ENCODE assay signal across 1 cellular context in the genomic region with DNA sequence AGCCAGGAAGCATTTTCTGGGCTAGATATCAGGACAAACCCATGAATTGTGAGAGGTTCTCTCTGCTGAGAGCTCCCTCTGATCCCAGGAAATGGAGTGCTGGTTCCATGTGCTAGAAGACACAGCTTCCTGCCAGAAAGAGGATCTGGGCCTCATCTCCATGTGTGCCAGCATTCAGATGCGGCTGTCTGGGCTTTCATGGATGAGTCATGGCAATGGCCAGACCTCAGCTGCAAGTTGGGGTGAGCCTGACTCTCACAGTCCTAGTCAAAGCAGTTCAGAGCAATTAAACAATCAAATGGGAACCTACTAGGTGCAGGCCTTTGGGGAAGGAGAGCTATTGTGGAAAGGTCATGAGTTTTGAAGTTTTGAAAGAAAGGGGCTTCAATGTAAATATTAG.
TF ChIP-seq lines count a peak whose summit lies in the region.

No MANE protein-coding gene starts in this region.

TF ChIP-seq in IMR-90, 13 proteins besides CTCF, POLR2A, EP300 and RAD21 (continued from another document):
- TF ChIP-seq USF2 (IDR thresholded peaks at IDR 0.05; ENCODE audit: low read depth, low read length) (no peak), SMC3 (IDR thresholded peaks at IDR 0.05; ENCODE audit: low read depth, low read length) (no peak), MAZ (IDR thresholded peaks at IDR 0.05; ENCODE audit: borderline replicate concordance, low read depth, low read length) (no peak), CEBPB (IDR thresholded peaks at IDR 0.05; ENCODE audit: low read depth, low read length) (no peak), MAFK (IDR thresholded peaks at IDR 0.05; ENCODE audit: low read depth, low read length) (no peak), RCOR1 (IDR thresholded peaks at IDR 0.05; ENCODE audit: insufficient replicate concordance, low read length) (no peak), MXI1 (IDR thresholded peaks at IDR 0.05; ENCODE audit: borderline replicate concordance, low read depth, low read length) (peak; percentile 64; the same call in 1 of the 2 replicates), BHLHE40 (IDR thresholded peaks at IDR 0.05; ENCODE audit: low read depth, low read length) (peak; percentile 51; the same call in 1 of the 2 replicates), RFX5 (IDR thresholded peaks at IDR 0.05; ENCODE audit: low read depth, low read length) (no peak), FOS (IDR thresholded peaks at IDR 0.05; ENCODE audit: low read depth, low read length) (peak; percentile 91)
